ENCODE assay signal across 8 cellular contexts in the genomic region with DNA sequence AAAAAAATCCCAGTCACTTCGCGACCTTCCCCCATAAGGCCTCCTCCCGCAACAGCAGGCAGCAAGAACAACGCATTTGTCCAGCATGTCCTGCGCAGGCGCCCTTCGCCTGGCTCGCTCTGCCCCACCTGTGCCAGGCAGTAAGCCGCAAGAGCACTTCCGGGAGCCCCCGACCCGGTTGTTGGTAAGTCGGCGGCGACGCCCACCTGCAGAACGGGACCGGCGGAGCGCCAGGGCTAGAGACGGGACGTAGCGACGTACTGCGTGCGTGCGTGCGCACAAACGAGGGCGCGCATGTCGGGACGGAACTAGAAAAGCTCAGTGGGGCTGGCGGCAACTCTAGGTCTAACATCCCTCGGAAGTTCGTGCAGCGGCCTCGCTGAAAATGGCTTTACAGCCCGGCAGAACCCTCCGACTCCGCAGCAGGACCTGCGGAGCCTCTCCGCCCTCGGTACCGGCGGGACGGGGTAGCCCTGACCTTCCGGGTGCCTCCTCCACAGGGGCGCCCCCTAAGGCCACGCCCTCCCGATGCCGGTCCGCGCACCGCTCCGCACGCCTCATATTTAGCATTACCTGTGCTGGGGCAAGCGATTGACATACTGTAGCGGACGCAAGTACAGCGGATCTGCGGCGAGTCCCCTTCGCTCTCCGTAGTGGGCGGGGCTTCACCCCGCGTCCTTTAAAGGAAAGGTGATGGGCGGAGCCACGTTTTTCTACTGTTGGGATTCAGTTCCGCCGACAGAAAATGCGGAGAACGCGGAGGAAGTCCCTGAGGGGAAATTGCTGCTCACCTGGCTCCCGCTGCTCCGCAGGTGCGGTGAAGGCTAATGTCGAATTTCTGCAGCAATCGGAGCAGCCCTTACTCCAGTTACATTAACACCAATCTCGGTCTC. TPM values are rescaled to one million over a fixed set of nuclear protein-coding genes. Genes with fewer than 3 reads are reported as not detected.
DNase-seq lines count a peak whose midpoint lies in the region; ATAC-seq and FAIRE-seq lines count a peak whose summit lies in the region.

A gene with protein sequence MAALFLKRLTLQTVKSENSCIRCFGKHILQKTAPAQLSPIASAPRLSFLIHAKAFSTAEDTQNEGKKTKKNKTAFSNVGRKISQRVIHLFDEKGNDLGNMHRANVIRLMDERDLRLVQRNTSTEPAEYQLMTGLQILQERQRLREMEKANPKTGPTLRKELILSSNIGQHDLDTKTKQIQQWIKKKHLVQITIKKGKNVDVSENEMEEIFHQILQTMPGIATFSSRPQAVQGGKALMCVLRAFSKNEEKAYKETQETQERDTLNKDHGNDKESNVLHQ (minus strand): TSS at position 629 of the 893 bp plus-strand sequence. CDS start 10,116 bp downstream, outside the sequence.

- peak within 1 kb of the TSS; percentile 95 for H3K4ac ChIP-seq in mesendoderm (ENCODE audit: low read depth, low read length)

- peak; percentile 77 for ATAC-seq in GM21367 (IDR thresholded peaks at IDR 0.05; ENCODE audit: unreplicated experiment)
- peak; percentile 91 for ATAC-seq in activated CD8-positive, alpha-beta memory T cell treated with anti-CD3 and anti-CD28 coated beads, Interleukin-2, amount 10 ng/mL, durations not matched to agents 7 days and 5 days

- peak within 1 kb of the TSS; percentile 41 for H2BK5ac ChIP-seq in mesendoderm (ENCODE audit: low read length)

- peaks cover 3% of the 10 kb centered on the region for H3K79me1 ChIP-seq in mesendoderm (ENCODE audit: low read length)

- peaks cover 10% of the 10 kb centered on the region for H3K4me1 ChIP-seq in endocrine pancreas (ENCODE audit: control insufficient read depth, insufficient read depth, low read length)
- no peaks in the 10 kb centered on the region for H3K4me1 ChIP-seq in mesendoderm (ENCODE audit: control insufficient read depth, low read depth, low read length)

- peak within 1 kb of the TSS; percentile 84 for H3K18ac ChIP-seq in mesendoderm (ENCODE audit: low read length)

- H3K27me3 Mint-ChIP-seq in activated CD8-positive, alpha-beta memory T cell treated with anti-CD3 and anti-CD28 coated beads, Interleukin-2, amount 10 ng/mL, durations not matched to agents 7 days and 5 days, result no peaks in the 10 kb centered on the region

- H3K27ac ChIP-seq in mesendoderm (ENCODE audit: low read depth, low read length), result peak within 1 kb of the TSS; percentile 89

- no peak for FAIRE-seq in HTR-8/SVneo (lab: Jason Lieb, UNC)

- DNase-seq in COR-L47 (lab: John Stamatoyannopoulos, UW) (peak; percentile 98), HTR-8/SVneo (ENCODE audit: insufficient read length, low spot score) (peak; percentile 68), NOMO-1 treated with dmso at 0.1 percent for 144 hours (lab: John Stamatoyannopoulos, UW; ENCODE audit: unreplicated experiment) (peak; percentile 95), mesendoderm (peak; percentile 97)
- peak; percentile 98 for DNase-seq in activated CD8-positive, alpha-beta memory T cell treated with anti-CD3 and anti-CD28 coated beads, Interleukin-2, amount 10 ng/mL, durations not matched to agents 7 days and 5 days
- peak; percentile 95 for DNase-seq in stimulated activated CD8-positive, alpha-beta memory T cell treated with anti-CD3 and anti-CD28 coated beads, Interleukin-15, amount 100 ng/mL, for 1 hour (ENCODE audit: low read depth)

- no peak within 1 kb of the TSS for H3K23ac ChIP-seq in mesendoderm (ENCODE audit: low read length)

- H3K4me3 ChIP-seq in endocrine pancreas (ENCODE audit: control insufficient read depth, insufficient read depth, low read length) (peak within 1 kb of the TSS; percentile 99), mesendoderm (ENCODE audit: low read length) (peak within 1 kb of the TSS; percentile 62)

- H3K27ac Mint-ChIP-seq in activated CD8-positive, alpha-beta memory T cell treated with anti-CD3 and anti-CD28 coated beads, Interleukin-2, amount 10 ng/mL, durations not matched to agents 7 days and 5 days, result peak within 1 kb of the TSS; percentile 98

- H2BK15ac ChIP-seq in mesendoderm (replicated peaks; ENCODE audit: low read depth), result no peak within 1 kb of the TSS

- H4K5ac ChIP-seq in mesendoderm (ENCODE audit: low read length), result no peak within 1 kb of the TSS

- peak within 1 kb of the TSS; percentile 57 for H3K4me2 ChIP-seq in mesendoderm (ENCODE audit: low read length)

- no CpG with 5 or more reads among the region's 81 CpGs for WGBS in mesendoderm (ENCODE audit: extremely low coverage, insufficient coverage, low lambda C conversion rate)

- peaks cover 3% of the 10 kb centered on the region for H3K36me3 Mint-ChIP-seq in activated CD8-positive, alpha-beta memory T cell treated with anti-CD3 and anti-CD28 coated beads, Interleukin-2, amount 10 ng/mL, durations not matched to agents 7 days and 5 days

- H2AK5ac ChIP-seq in mesendoderm (ENCODE audit: low read length), result no peak within 1 kb of the TSS

- H3K4me1 Mint-ChIP-seq in activated CD8-positive, alpha-beta memory T cell treated with anti-CD3 and anti-CD28 coated beads, Interleukin-2, amount 10 ng/mL, durations not matched to agents 7 days and 5 days, result peaks cover 54% of the 10 kb centered on the region

- no peak within 1 kb of the TSS for H2BK120ac ChIP-seq in mesendoderm (ENCODE audit: low read depth, low read length)

- CTCF ChIA-PET in activated CD8-positive, alpha-beta memory T cell treated with anti-CD3 and anti-CD28 coated beads, Interleukin-2, amount 10 ng/mL, durations not matched to agents 7 days and 5 days (lab: Charles Lee), result interaction anchor here (1.0 to 5.4 kb wide), 7 partner anchors 8 to 170 kb away, joined by 3 to 39 read pairs (median 4); a partner anchor contains a TSS

- H3K36me3 ChIP-seq in endocrine pancreas (ENCODE audit: control insufficient read depth, insufficient read depth, low read length) (no peaks in the 10 kb centered on the region), mesendoderm (ENCODE audit: control insufficient read depth, insufficient read depth, low read length) (no peaks in the 10 kb centered on the region)

- peak within 1 kb of the TSS; percentile 91 for H3K56ac ChIP-seq in mesendoderm (ENCODE audit: low read length)

- peak within 1 kb of the TSS; percentile 95 for H3K9ac ChIP-seq in endocrine pancreas (ENCODE audit: control insufficient read depth, insufficient read depth, low read length)
- peak within 1 kb of the TSS; percentile 93 for H3K9ac ChIP-seq in mesendoderm (ENCODE audit: low read length)

- no peaks in the 10 kb centered on the region for H3K9me3 Mint-ChIP-seq in activated CD8-positive, alpha-beta memory T cell treated with anti-CD3 and anti-CD28 coated beads, Interleukin-2, amount 10 ng/mL, durations not matched to agents 7 days and 5 days (ENCODE audit: low read depth)

- H3K4me3 Mint-ChIP-seq in activated CD8-positive, alpha-beta memory T cell treated with anti-CD3 and anti-CD28 coated beads, Interleukin-2, amount 10 ng/mL, durations not matched to agents 7 days and 5 days, result peak within 1 kb of the TSS; percentile 87

- peaks cover 2% of the 10 kb centered on the region for H3K79me2 ChIP-seq in mesendoderm (ENCODE audit: control insufficient read depth, insufficient read depth, low read length)

- H4K8ac ChIP-seq in mesendoderm (ENCODE audit: low read depth, low read length), result no peak within 1 kb of the TSS

- no peaks in the 10 kb centered on the region for H3K9me3 ChIP-seq in endocrine pancreas (ENCODE audit: control insufficient read depth, low read length)

- H3K27me3 ChIP-seq in endocrine pancreas (ENCODE audit: control insufficient read depth, insufficient read depth, low read length), result no peaks in the 10 kb centered on the region
- H3K27me3 ChIP-seq in mesendoderm (ENCODE audit: insufficient read depth, low read length, poor library complexity), result no peaks in the 10 kb centered on the region

RNA-seq across cellular contexts. Expression of the gene that starts here (rescaled TPM):
- total RNA-seq in activated CD8-positive, alpha-beta memory T cell treated with anti-CD3 and anti-CD28 coated beads, Interleukin-2, amount 10 ng/mL, durations not matched to agents 7 days and 5 days, result 10 to 100 TPM; 41.2 to 47.3 TPM
- 58.2 TPM for polyA plus RNA-seq in mesendoderm (2013, experiment 1 of 2)
- polyA plus RNA-seq in mesendoderm (2013, experiment 2 of 2), result 58.0 TPM

Comparison
In these comparisons a context has a peak if more than half of its experiments do, and no peak if none do; other contexts are left out.
1. Peak in every context shown above with its lines: DNase-seq, ATAC-seq, H3K4me3 ChIP-seq and H3K27ac ChIP-seq.